Comparison of ENCODE assay signal across 8 cellular contexts in genomic region chr21:37071561-37072238, GRCh38. TPM values are rescaled to one million over a fixed set of nuclear protein-coding genes. Genes with fewer than 3 reads are reported as not detected.
DNase-seq lines count a peak whose midpoint lies in the region; ATAC-seq, FAIRE-seq and TF ChIP-seq lines count a peak whose summit lies in the region.

No MANE protein-coding gene starts in this region.

- H3K9me3 Mint-ChIP-seq in activated naive CD8-positive, alpha-beta T cell treated with anti-CD3 and anti-CD28 coated beads, Interleukin-2, amount 50 U/mL, for 24 hours, result no peaks in the 10 kb centered on the region
- H3K9me3 Mint-ChIP-seq in progenitor cell of endocrine pancreas (ENCODE audit: low read depth), result no peaks in the 10 kb centered on the region

- no peak for FAIRE-seq in D721Med (lab: Jason Lieb, UNC)

- H3K27ac Mint-ChIP-seq in activated naive CD8-positive, alpha-beta T cell treated with anti-CD3 and anti-CD28 coated beads, Interleukin-2, amount 50 U/mL, for 24 hours, result peak overlapping the region; percentile 87
- peak overlapping the region; percentile 97 for H3K27ac Mint-ChIP-seq in progenitor cell of endocrine pancreas

- H3K27ac ChIP-seq in heart right ventricle, result peak overlapping the region; percentile 94 to 100 (median 98)

- H3K27me3 ChIP-seq in heart right ventricle, result no peaks in the 10 kb centered on the region

- H3K4me3 Mint-ChIP-seq in activated naive CD8-positive, alpha-beta T cell treated with anti-CD3 and anti-CD28 coated beads, Interleukin-2, amount 50 U/mL, for 24 hours, result peak overlapping the region; percentile 86
- peak overlapping the region; percentile 77 for H3K4me3 Mint-ChIP-seq in progenitor cell of endocrine pancreas (ENCODE audit: low read depth)

- peaks cover 0 to 30% (median 23%) of the 10 kb centered on the region in 9 donors for H3K4me1 ChIP-seq in heart right ventricle

- TF ChIP-seq CTCF in heart right ventricle (IDR thresholded peaks at IDR 0.05) (no peak), progenitor cell of endocrine pancreas (IDR thresholded peaks at IDR 0.05; ENCODE audit: unreplicated experiment) (no peak), D721Med (IDR thresholded peaks at IDR 0.05; ENCODE audit: insufficient read depth, missing control alignments) (no peak)

- 28 to 32% methylated on average over 12 of the region's 12 CpGs for WGBS in heart right ventricle, 2 donors

- peak; percentile 38 for DNase-seq in NCI-H1105 treated with DMSO at 0.1 percent for 48 hours (lab: John Stamatoyannopoulos, UW)
- DNase-seq in NCI-H1105 (lab: John Stamatoyannopoulos, UW), result no peak
- DNase-seq in NCI-H2107 (lab: John Stamatoyannopoulos, UW), result peak; percentile 49
- peak; percentile 18 for DNase-seq in activated naive CD8-positive, alpha-beta T cell treated with anti-CD3 and anti-CD28 coated beads, Interleukin-2, amount 50 U/mL, for 24 hours
- peak; percentile 17 to 47 for DNase-seq in heart right ventricle
- no peak for DNase-seq in progenitor cell of endocrine pancreas (ENCODE audit: low spot score, unreplicated experiment)
- no peak for DNase-seq in retina
- no peak for DNase-seq in D721Med (ENCODE audit: insufficient read length, low spot score)

- peaks cover 32% of the 10 kb centered on the region for H3K36me3 Mint-ChIP-seq in activated naive CD8-positive, alpha-beta T cell treated with anti-CD3 and anti-CD28 coated beads, Interleukin-2, amount 50 U/mL, for 24 hours (ENCODE audit: low read depth)
- H3K36me3 Mint-ChIP-seq in progenitor cell of endocrine pancreas (ENCODE audit: insufficient read depth), result peaks cover 10% of the 10 kb centered on the region

- intact Hi-C loops in heart right ventricle (cut with DNase I), result loop anchor here in 6 of 10 donors (5.0 to 10.0 kb wide), 6 partner anchors 77 to 493 kb away; partner anchors contain the start of gene HLCS (in 2 of the 6)

- H3K27me3 Mint-ChIP-seq in activated naive CD8-positive, alpha-beta T cell treated with anti-CD3 and anti-CD28 coated beads, Interleukin-2, amount 50 U/mL, for 24 hours, result peaks cover 2% of the 10 kb centered on the region
- H3K27me3 Mint-ChIP-seq in progenitor cell of endocrine pancreas, result no peaks in the 10 kb centered on the region

- no peak for ATAC-seq in activated naive CD8-positive, alpha-beta T cell treated with anti-CD3 and anti-CD28 coated beads, Interleukin-2, amount 50 U/mL, for 24 hours
- peak in 5 of 8 donors; percentile 3 to 21 (median 4) for ATAC-seq in heart right ventricle

- H3K4me3 ChIP-seq in heart right ventricle, result peak overlapping the region; percentile 55 to 95 (median 89)

- peaks cover 43% of the 10 kb centered on the region for H3K4me1 Mint-ChIP-seq in activated naive CD8-positive, alpha-beta T cell treated with anti-CD3 and anti-CD28 coated beads, Interleukin-2, amount 50 U/mL, for 24 hours
- H3K4me1 Mint-ChIP-seq in progenitor cell of endocrine pancreas (ENCODE audit: low read depth), result peaks cover 27% of the 10 kb centered on the region

- H3K36me3 ChIP-seq in heart right ventricle, result peaks cover 0 to 41% (median 0%) of the 10 kb centered on the region in 9 donors

- peaks cover 0 to 6% (median 0%) of the 10 kb centered on the region in 11 donors for H3K9me3 ChIP-seq in heart right ventricle

RNA-seq across cellular contexts. Expression of gene PIGP, which starts 1.2 kb away (rescaled TPM):
- 10 to 100 TPM; 33.9 to 41.8 (median 38.3) TPM for total RNA-seq in heart right ventricle
- polyA plus RNA-seq in heart right ventricle, result 10 to 100 TPM; 24.5 to 32.1 TPM
- total RNA-seq in progenitor cell of endocrine pancreas, result 16.7 and 17.8 TPM in 2 replicates

RNA-seq across cellular contexts. Expression of gene TTC3, which starts 1.4 kb away (rescaled TPM):
- 10 to 100 TPM; 33.1 to 62.1 (median 54.6) TPM for total RNA-seq in heart right ventricle
- 10 to 100 TPM; 14.0 to 30.4 TPM for polyA plus RNA-seq in heart right ventricle
- 255 and 281 TPM in 2 replicates for total RNA-seq in progenitor cell of endocrine pancreas

Comparison
In these comparisons a context has a peak if more than half of its experiments do, and no peak if none do; other contexts are left out.
1. DNase-seq: peak in NCI-H1105 treated with DMSO at 0.1 percent for 48 hours (single experiment), NCI-H2107 (single experiment), activated naive CD8-positive, alpha-beta T cell treated with anti-CD3 and anti-CD28 coated beads, Interleukin-2, amount 50 U/mL, for 24 hours (single experiment) and heart right ventricle (2 of 2); none in NCI-H1105 (single experiment), progenitor cell of endocrine pancreas (single experiment), retina (single experiment) and D721Med (single experiment).